In the genomic region with DNA sequence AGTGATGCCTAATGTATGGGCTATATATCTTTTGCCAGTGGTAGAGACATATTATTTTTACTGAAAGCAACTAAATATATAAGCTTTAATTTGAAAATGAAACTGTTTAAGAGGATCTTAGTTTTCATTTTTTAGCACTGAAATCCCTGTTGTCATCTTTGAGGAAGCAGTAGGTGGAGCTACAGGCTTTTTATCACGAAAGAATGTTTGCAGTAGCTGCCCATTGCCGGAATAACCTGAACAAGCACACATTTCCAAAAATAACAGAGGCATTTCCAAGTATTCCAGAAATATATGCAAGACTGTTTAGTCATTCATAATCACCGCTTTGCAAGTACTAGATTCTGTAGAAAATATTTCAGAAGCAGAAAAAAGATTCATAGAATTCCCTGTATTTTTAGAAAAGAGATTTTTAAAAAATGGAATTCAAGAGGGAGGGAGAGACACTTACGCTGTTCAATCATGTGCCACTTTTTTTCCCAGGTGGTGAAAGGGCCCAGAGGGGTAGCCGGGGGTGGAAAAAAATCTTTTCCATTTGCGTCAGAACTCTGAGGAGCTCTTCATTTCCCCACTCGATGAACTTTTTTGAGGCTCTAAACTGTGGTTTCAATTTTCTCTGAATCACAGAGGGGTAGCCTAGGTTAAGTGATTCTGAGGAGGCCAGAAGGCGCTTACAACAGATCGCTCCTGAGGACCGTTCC, we compare ENCODE assay signal across 8 cellular contexts.
DNase-seq lines count a peak whose midpoint lies in the region; ATAC-seq and TF ChIP-seq lines count a peak whose summit lies in the region.

No MANE protein-coding gene starts in this region.

- TF ChIP-seq CTCF in choroid plexus epithelial cell (conservative IDR thresholded peaks at IDR 0.05; ENCODE audit: low read depth, low read length): peak; percentile 71

- H3K4me3 ChIP-seq in choroid plexus epithelial cell (ENCODE audit: low read depth, low read length): peak overlapping the region; percentile 31

- ATAC-seq in GM21619 (IDR thresholded peaks at IDR 0.05; ENCODE audit: unreplicated experiment): no peak
- no peak for ATAC-seq in HG02623 (IDR thresholded peaks at IDR 0.05; ENCODE audit: unreplicated experiment)

- DNase-seq in NCI-H1694 treated with DMSO at 0.1 percent for 48 hours (lab: John Stamatoyannopoulos, UW) (peak; percentile 14), NCI-H1694 (lab: John Stamatoyannopoulos, UW) (no peak), NCI-H510A (lab: John Stamatoyannopoulos, UW) (peak; percentile 37), choroid plexus epithelial cell (ENCODE audit: low read depth) (peak; percentile 93), myocyte (ENCODE audit: low read depth) (peak; percentile 12), posterior cingulate gyrus (no peak)

- intact Hi-C loops in posterior cingulate gyrus (cut with DNase I): loop anchor here (10.0 kb wide), 1 partner anchor 1019 kb away; no protein-coding TSS in a partner anchor

Comparison
In these comparisons a context has a peak if more than half of its experiments do, and no peak if none do; other contexts are left out.
1. DNase-seq: peak in NCI-H1694 treated with DMSO at 0.1 percent for 48 hours (single experiment), NCI-H510A (single experiment), choroid plexus epithelial cell (single experiment) and myocyte (single experiment); none in NCI-H1694 (single experiment) and posterior cingulate gyrus (0 of 10).